ENCODE assay signal across 8 cellular contexts in genomic region chr10:72355214-72355555, GRCh38. TPM values are rescaled to one million over a fixed set of nuclear protein-coding genes. Genes with fewer than 3 reads are reported as not detected.
DNase-seq lines count a peak whose midpoint lies in the region; ATAC-seq and TF ChIP-seq lines count a peak whose summit lies in the region.

No MANE protein-coding gene starts in this region.

- no peaks in the 10 kb centered on the region for H3K9me3 ChIP-seq in HUES48 (ENCODE audit: control insufficient read depth, insufficient read depth, low read length)

- H3K4me3 ChIP-seq in AG09309 (ENCODE audit: control insufficient read depth, low read depth, low read length) (peak overlapping the region; percentile 70), HUES48 (ENCODE audit: low read depth, low read length) (peak overlapping the region; percentile 98)

- H3K4me1 ChIP-seq in HUES48 (ENCODE audit: control insufficient read depth, insufficient read depth, low read length) = peaks cover 19% of the 10 kb centered on the region

- H3K9ac ChIP-seq in HUES48 (ENCODE audit: low read depth, low read length) = peak overlapping the region; percentile 22; the same call in 1 of the 2 replicates

- no peaks in the 10 kb centered on the region for H3K9me3 Mint-ChIP-seq in chondrocyte (ENCODE audit: low read depth)
- no peaks in the 10 kb centered on the region for H3K9me3 Mint-ChIP-seq in naive thymus-derived CD8-positive, alpha-beta T cell

- peaks cover 5% of the 10 kb centered on the region for H3K36me3 Mint-ChIP-seq in chondrocyte (ENCODE audit: low read depth)
- peaks cover 0 to 25% (median 9%) of the 10 kb centered on the region in 3 donors for H3K36me3 Mint-ChIP-seq in naive thymus-derived CD8-positive, alpha-beta T cell

- peak overlapping the region; percentile 99 for H3K27ac Mint-ChIP-seq in chondrocyte (ENCODE audit: unreplicated experiment)
- peak overlapping the region; percentile 87 to 99 (median 98) for H3K27ac Mint-ChIP-seq in naive thymus-derived CD8-positive, alpha-beta T cell

- no peaks in the 10 kb centered on the region for H3K27me3 Mint-ChIP-seq in chondrocyte (ENCODE audit: low read depth)
- H3K27me3 Mint-ChIP-seq in naive thymus-derived CD8-positive, alpha-beta T cell = peaks cover 0 to 3% (median 0%) of the 10 kb centered on the region in 5 donors

- POLR2A ChIA-PET in naive thymus-derived CD8-positive, alpha-beta T cell (lab: Charles Lee) = interaction anchor here (0.6 to 3.1 kb wide), 12 partner anchors 9 to 1728 kb away, joined by 3 to 17 read pairs (median 6); partner anchors contain the start of genes ANAPC16 and DDIT4

- TF ChIP-seq CTCF in AG09309 (IDR thresholded peaks at IDR 0.05; ENCODE audit: control insufficient read depth, insufficient read depth, low read depth, low read length, missing control alignments) (no peak), chondrocyte (IDR thresholded peaks at IDR 0.05) (no peak)

- peak overlapping the region; percentile 100 for H3K27ac ChIP-seq in HUES48 (ENCODE audit: low read depth, low read length)

- ATAC-seq in naive thymus-derived CD8-positive, alpha-beta T cell = peak in 1 of 2 donors; percentile 17

- H3K27me3 ChIP-seq in HUES48 (ENCODE audit: control insufficient read depth, insufficient read depth, low read length) = no peaks in the 10 kb centered on the region

- DNase-seq in AG09309 (ENCODE audit: low read depth) = no peak
- DNase-seq in chondrocyte (ENCODE audit: low spot score) = no peak
- DNase-seq in naive thymus-derived CD8-positive, alpha-beta T cell = no peak
- no peak for DNase-seq in HPDE6-E6E7 (ENCODE audit: extremely low spot score)
- DNase-seq in NCI-H1092 treated with DMSO at 0.1 percent for 48 hours (lab: John Stamatoyannopoulos, UW) = no peak
- no peak for DNase-seq in NCI-H187 treated with DMSO at 0.1 percent for 48 hours (lab: John Stamatoyannopoulos, UW)
- no peak for DNase-seq in D341Med (ENCODE audit: low spot score)

- peaks cover 35% of the 10 kb centered on the region for H3K4me1 Mint-ChIP-seq in chondrocyte (ENCODE audit: low read depth)
- peaks cover 29 to 47% (median 45%) of the 10 kb centered on the region in 4 donors for H3K4me1 Mint-ChIP-seq in naive thymus-derived CD8-positive, alpha-beta T cell

- H3K4me3 Mint-ChIP-seq in chondrocyte (ENCODE audit: unreplicated experiment) = peak overlapping the region; percentile 97
- peak overlapping the region; percentile 96 to 99 (median 98) for H3K4me3 Mint-ChIP-seq in naive thymus-derived CD8-positive, alpha-beta T cell

- peaks cover 7% of the 10 kb centered on the region; the same call in 1 of the 2 replicates for H3K36me3 ChIP-seq in HUES48 (ENCODE audit: control insufficient read depth, insufficient read depth, low read length)

RNA-seq across cellular contexts. Expression of gene DNAJB12, which starts 0.5 kb away (rescaled TPM):
- total RNA-seq in chondrocyte = 27.3 to 29.8 TPM (median 28.7 TPM) in 3 replicates
- 10 to 100 TPM; 25.5 to 27.9 TPM for total RNA-seq in naive thymus-derived CD8-positive, alpha-beta T cell
- 10 to 100 TPM; 13.1 to 25.0 (median 16.6) TPM for polyA plus RNA-seq in naive thymus-derived CD8-positive, alpha-beta T cell
